In the genomic region with DNA sequence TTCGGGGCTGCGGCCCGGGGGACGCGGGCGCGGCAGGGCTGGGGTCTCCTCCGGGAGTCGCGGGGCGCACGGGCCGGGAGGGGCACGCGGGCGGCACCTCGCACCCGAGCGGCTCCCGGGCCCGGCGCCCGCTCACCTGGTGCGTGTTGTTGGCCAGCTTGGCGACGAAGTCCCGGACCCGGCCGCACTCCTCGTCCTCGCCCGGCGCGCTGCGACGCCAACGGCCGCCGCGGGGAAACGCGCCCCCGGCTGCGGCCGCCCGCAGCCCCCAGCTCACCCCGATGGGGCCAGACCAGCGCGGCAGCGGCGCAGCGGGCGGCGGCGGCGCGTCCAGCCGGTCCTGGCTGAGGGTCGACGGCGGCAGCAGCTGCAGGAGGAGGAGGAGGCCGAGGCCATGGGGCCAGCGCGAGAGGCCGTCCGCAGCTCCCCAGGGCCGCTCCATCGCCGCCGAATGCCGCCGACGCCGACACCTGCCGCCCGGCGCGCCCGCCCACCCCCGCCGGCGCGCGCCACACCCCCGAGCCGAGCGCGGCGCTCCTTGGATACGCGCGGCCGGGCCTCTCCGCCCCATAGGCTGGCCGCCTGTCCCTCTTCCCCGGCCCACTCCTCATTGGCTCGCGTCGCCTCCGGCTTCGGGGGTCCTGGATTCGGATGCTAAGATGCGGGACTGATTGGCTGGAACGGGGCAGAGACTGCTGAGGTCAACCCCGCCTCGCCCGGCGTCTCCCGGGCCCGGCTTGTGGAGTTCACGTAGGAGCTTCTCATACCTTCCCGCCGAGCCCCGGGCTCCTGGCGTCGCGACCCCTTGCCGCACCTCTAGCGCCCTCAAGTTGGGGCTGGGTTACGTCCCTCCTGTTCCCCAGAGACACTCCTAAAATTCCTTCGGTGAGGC, we compare ENCODE assay signal across 1 cellular context.
A peak's percentile ranks its signal among the peaks of the same experiment; 100 is the strongest.
TF ChIP-seq lines count a peak whose summit lies in the region.

SORT1 (minus strand) TSS at position 468 of the 892 bp plus-strand sequence; CDS start at position 442, 26 bp downstream.

TF ChIP-seq in HepG2, 621 proteins besides CTCF, POLR2A, EP300 and RAD21 (continued from another document and continues in another):
- peak; percentile 79; the same call in 1 of the 2 replicates for TF ChIP-seq HMGXB3 (CRISPR knock-in tag; IDR thresholded peaks at IDR 0.05; ENCODE audit: borderline replicate concordance)
- TF ChIP-seq, protein P1, sequence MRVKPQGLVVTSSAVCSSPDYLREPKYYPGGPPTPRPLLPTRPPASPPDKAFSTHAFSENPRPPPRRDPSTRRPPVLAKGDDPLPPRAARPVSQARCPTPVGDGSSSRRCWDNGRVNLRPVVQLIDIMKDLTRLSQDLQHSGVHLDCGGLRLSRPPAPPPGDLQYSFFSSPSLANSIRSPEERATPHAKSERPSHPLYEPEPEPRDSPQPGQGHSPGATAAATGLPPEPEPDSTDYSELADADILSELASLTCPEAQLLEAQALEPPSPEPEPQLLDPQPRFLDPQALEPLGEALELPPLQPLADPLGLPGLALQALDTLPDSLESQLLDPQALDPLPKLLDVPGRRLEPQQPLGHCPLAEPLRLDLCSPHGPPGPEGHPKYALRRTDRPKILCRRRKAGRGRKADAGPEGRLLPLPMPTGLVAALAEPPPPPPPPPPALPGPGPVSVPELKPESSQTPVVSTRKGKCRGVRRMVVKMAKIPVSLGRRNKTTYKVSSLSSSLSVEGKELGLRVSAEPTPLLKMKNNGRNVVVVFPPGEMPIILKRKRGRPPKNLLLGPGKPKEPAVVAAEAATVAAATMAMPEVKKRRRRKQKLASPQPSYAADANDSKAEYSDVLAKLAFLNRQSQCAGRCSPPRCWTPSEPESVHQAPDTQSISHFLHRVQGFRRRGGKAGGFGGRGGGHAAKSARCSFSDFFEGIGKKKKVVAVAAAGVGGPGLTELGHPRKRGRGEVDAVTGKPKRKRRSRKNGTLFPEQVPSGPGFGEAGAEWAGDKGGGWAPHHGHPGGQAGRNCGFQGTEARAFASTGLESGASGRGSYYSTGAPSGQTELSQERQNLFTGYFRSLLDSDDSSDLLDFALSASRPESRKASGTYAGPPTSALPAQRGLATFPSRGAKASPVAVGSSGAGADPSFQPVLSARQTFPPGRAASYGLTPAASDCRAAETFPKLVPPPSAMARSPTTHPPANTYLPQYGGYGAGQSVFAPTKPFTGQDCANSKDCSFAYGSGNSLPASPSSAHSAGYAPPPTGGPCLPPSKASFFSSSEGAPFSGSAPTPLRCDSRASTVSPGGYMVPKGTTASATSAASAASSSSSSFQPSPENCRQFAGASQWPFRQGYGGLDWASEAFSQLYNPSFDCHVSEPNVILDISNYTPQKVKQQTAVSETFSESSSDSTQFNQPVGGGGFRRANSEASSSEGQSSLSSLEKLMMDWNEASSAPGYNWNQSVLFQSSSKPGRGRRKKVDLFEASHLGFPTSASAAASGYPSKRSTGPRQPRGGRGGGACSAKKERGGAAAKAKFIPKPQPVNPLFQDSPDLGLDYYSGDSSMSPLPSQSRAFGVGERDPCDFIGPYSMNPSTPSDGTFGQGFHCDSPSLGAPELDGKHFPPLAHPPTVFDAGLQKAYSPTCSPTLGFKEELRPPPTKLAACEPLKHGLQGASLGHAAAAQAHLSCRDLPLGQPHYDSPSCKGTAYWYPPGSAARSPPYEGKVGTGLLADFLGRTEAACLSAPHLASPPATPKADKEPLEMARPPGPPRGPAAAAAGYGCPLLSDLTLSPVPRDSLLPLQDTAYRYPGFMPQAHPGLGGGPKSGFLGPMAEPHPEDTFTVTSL (CRISPR knock-in tag; IDR thresholded peaks at IDR 0.05; ENCODE audit: borderline replicate concordance), result no peak
- TF ChIP-seq, protein P2, sequence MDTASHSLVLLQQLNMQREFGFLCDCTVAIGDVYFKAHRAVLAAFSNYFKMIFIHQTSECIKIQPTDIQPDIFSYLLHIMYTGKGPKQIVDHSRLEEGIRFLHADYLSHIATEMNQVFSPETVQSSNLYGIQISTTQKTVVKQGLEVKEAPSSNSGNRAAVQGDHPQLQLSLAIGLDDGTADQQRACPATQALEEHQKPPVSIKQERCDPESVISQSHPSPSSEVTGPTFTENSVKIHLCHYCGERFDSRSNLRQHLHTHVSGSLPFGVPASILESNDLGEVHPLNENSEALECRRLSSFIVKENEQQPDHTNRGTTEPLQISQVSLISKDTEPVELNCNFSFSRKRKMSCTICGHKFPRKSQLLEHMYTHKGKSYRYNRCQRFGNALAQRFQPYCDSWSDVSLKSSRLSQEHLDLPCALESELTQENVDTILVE (CRISPR knock-in tag; IDR thresholded peaks at IDR 0.05), result no peak
- TF ChIP-seq ZSCAN12 (CRISPR knock-in tag; IDR thresholded peaks at IDR 0.05), result no peak
- TF ChIP-seq ZNF329 (CRISPR knock-in tag; IDR thresholded peaks at IDR 0.05; ENCODE audit: low read depth), result no peak; the same call in 1 of the 2 replicates
- TF ChIP-seq ZNF333 (CRISPR knock-in tag; IDR thresholded peaks at IDR 0.05; ENCODE audit: borderline replicate concordance), result no peak
- peak; percentile 56 for TF ChIP-seq KMT2A (CRISPR knock-in tag; IDR thresholded peaks at IDR 0.05)
- TF ChIP-seq, protein P3, sequence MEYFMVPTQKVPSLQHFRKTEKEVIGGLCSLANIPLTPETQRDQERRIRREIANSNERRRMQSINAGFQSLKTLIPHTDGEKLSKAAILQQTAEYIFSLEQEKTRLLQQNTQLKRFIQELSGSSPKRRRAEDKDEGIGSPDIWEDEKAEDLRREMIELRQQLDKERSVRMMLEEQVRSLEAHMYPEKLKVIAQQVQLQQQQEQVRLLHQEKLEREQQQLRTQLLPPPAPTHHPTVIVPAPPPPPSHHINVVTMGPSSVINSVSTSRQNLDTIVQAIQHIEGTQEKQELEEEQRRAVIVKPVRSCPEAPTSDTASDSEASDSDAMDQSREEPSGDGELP (IDR thresholded peaks at IDR 0.05; ENCODE audit: borderline replicate concordance, low read depth), result peak; percentile 15; the same call in 1 of the 2 replicates
- no peak for TF ChIP-seq ZNF530 (CRISPR knock-in tag; IDR thresholded peaks at IDR 0.05; ENCODE audit: low read depth)
- no peak for TF ChIP-seq MED1 (CRISPR knock-in tag; IDR thresholded peaks at IDR 0.05)
- no peak; the same call in 1 of the 2 replicates for TF ChIP-seq ZNF574 (CRISPR knock-in tag; IDR thresholded peaks at IDR 0.05)
- TF ChIP-seq CREB1 (IDR thresholded peaks at IDR 0.05), result peak; percentile 84
- peak; percentile 78 for TF ChIP-seq CREB1 (CRISPR knock-in tag; IDR thresholded peaks at IDR 0.05)
- TF ChIP-seq GABPB1 (CRISPR knock-in tag; IDR thresholded peaks at IDR 0.05), result peak; percentile 74
- no peak for TF ChIP-seq HCFC1 (IDR thresholded peaks at IDR 0.05; ENCODE audit: low read depth, low read length)
- TF ChIP-seq ZNF670 (CRISPR knock-in tag; IDR thresholded peaks at IDR 0.05; ENCODE audit: borderline replicate concordance), result no peak
- TF ChIP-seq ZNF17 (CRISPR knock-in tag; IDR thresholded peaks at IDR 0.05), result no peak
- no peak for TF ChIP-seq MED8 (CRISPR knock-in tag; IDR thresholded peaks at IDR 0.05; ENCODE audit: insufficient replicate concordance)
- TF ChIP-seq TBP (CRISPR knock-in tag; IDR thresholded peaks at IDR 0.05), result no peak
- no peak for TF ChIP-seq ZNF749 (CRISPR knock-in tag; IDR thresholded peaks at IDR 0.05; ENCODE audit: borderline replicate concordance)
- TF ChIP-seq THAP8 (CRISPR knock-in tag; IDR thresholded peaks at IDR 0.05; ENCODE audit: borderline replicate concordance), result no peak
- no peak for TF ChIP-seq ARID3A (IDR thresholded peaks at IDR 0.05; ENCODE audit: low read depth, low read length)
- TF ChIP-seq, protein P4, sequence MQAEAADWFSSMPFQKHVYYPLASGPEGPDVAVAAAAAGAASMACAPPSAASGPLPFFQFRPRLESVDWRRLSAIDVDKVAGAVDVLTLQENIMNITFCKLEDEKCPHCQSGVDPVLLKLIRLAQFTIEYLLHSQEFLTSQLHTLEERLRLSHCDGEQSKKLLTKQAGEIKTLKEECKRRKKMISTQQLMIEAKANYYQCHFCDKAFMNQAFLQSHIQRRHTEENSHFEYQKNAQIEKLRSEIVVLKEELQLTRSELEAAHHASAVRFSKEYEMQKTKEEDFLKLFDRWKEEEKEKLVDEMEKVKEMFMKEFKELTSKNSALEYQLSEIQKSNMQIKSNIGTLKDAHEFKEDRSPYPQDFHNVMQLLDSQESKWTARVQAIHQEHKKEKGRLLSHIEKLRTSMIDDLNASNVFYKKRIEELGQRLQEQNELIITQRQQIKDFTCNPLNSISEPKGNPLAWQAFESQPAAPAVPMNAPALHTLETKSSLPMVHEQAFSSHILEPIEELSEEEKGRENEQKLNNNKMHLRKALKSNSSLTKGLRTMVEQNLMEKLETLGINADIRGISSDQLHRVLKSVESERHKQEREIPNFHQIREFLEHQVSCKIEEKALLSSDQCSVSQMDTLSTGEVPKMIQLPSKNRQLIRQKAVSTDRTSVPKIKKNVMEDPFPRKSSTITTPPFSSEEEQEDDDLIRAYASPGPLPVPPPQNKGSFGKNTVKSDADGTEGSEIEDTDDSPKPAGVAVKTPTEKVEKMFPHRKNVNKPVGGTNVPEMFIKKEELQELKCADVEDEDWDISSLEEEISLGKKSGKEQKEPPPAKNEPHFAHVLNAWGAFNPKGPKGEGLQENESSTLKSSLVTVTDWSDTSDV (CRISPR knock-in tag; IDR thresholded peaks at IDR 0.05), result no peak
- TF ChIP-seq CREM (IDR thresholded peaks at IDR 0.05), result peak; percentile 71
- no peak; the same call in 1 of the 2 replicates for TF ChIP-seq CREM (CRISPR knock-in tag; IDR thresholded peaks at IDR 0.05)
- no peak for TF ChIP-seq ZNF644 (CRISPR knock-in tag; IDR thresholded peaks at IDR 0.05; ENCODE audit: low read depth)
- no peak for TF ChIP-seq ZNF343 (CRISPR knock-in tag; IDR thresholded peaks at IDR 0.05)
- TF ChIP-seq ZNF484 (CRISPR knock-in tag; IDR thresholded peaks at IDR 0.05; ENCODE audit: borderline replicate concordance, low read depth), result no peak
- peak; percentile 92 for TF ChIP-seq NR2C2 (CRISPR knock-in tag; IDR thresholded peaks at IDR 0.05; ENCODE audit: borderline replicate concordance)
- TF ChIP-seq PLRG1 (conservative IDR thresholded peaks at IDR 0.05), result no peak
- no peak for TF ChIP-seq TBX3 (IDR thresholded peaks at IDR 0.05; ENCODE audit: borderline replicate concordance)
- TF ChIP-seq ZNF24 (IDR thresholded peaks at IDR 0.05), result no peak
- TF ChIP-seq SMARCE1 (IDR thresholded peaks at IDR 0.05; ENCODE audit: borderline replicate concordance), result no peak
- TF ChIP-seq FOSL2 (CRISPR knock-in tag; IDR thresholded peaks at IDR 0.05), result no peak
- TF ChIP-seq POLR2AphosphoS5 (IDR thresholded peaks at IDR 0.05; ENCODE audit: low read depth, low read length), result peak; percentile 36; the same call in 1 of the 2 replicates
